ENCODE assay signal across 1 cellular context in genomic region chr11:9880657-9881056, GRCh38.
TF ChIP-seq lines count a peak whose summit lies in the region.

No MANE protein-coding gene starts in this region.

TF ChIP-seq in H1, 55 proteins besides CTCF, POLR2A, EP300 and RAD21:
- TF ChIP-seq MAFK (IDR thresholded peaks at IDR 0.05; ENCODE audit: low read depth, low read length) = peak; percentile 63; the same call in 1 of the 2 replicates
- TF ChIP-seq CBX5 (IDR thresholded peaks at IDR 0.05; ENCODE audit: low read depth, low read length) = no peak
